In the genomic region with DNA sequence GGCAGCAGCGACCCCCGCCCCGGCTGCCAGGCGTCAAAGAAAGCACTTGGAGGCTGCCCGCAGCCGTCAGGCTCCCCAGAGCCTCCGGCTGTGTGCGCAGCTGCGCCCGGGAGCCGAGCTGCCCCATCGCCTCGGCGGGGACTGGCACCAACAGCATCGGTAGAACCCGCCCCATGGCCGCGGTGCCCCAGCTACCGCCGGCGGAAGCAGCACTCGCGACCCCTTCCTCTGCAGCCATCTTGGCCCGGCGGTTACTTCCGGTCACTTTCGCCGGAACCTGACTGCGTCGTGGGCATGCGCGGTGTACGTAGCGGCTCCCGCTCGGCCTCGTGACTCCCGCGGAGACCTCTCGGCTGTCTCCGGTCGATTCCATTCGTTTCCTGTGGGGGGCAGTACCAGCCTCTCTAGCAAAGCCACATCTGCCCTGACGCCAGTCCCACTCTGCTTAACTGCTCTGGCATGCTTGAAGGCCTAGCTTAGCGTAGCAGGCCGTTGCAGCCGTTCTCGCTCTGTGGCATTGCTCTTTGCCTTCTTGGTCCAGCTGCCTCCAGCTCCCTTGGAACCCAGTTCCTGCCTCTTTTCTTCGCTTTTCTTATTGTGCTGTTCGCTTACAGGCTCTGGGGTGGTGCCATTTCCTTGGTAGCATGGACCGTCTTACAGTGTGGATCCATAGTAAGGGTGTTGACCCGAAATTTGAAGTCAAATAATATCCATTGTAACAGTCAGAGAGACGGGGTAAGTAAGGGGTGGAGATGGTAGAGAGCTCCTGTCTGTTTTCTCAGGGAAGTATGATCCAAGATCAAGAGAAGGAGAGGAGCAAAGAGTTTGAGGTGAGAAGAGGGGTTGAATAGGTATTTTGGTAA, we compare ENCODE assay signal across 8 cellular contexts. TPM values are rescaled to one million over a fixed set of nuclear protein-coding genes. Genes with fewer than 3 reads are reported as not detected.
A peak's percentile ranks its signal among the peaks of the same experiment; 100 is the strongest.
DNase-seq lines count a peak whose midpoint lies in the region; ATAC-seq, FAIRE-seq and TF ChIP-seq lines count a peak whose summit lies in the region.

A gene with protein sequence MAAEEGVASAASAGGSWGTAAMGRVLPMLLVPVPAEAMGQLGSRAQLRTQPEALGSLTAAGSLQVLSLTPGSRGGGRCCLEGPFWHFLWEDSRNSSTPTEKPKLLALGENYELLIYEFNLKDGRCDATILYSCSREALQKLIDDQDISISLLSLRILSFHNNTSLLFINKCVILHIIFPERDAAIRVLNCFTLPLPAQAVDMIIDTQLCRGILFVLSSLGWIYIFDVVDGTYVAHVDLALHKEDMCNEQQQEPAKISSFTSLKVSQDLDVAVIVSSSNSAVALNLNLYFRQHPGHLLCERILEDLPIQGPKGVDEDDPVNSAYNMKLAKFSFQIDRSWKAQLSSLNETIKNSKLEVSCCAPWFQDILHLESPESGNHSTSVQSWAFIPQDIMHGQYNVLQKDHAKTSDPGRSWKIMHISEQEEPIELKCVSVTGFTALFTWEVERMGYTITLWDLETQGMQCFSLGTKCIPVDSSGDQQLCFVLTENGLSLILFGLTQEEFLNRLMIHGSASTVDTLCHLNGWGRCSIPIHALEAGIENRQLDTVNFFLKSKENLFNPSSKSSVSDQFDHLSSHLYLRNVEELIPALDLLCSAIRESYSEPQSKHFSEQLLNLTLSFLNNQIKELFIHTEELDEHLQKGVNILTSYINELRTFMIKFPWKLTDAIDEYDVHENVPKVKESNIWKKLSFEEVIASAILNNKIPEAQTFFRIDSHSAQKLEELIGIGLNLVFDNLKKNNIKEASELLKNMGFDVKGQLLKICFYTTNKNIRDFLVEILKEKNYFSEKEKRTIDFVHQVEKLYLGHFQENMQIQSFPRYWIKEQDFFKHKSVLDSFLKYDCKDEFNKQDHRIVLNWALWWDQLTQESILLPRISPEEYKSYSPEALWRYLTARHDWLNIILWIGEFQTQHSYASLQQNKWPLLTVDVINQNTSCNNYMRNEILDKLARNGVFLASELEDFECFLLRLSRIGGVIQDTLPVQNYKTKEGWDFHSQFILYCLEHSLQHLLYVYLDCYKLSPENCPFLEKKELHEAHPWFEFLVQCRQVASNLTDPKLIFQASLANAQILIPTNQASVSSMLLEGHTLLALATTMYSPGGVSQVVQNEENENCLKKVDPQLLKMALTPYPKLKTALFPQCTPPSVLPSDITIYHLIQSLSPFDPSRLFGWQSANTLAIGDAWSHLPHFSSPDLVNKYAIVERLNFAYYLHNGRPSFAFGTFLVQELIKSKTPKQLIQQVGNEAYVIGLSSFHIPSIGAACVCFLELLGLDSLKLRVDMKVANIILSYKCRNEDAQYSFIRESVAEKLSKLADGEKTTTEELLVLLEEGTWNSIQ (N-terminal part only) (minus strand): TSS at position 253 of the 863 bp plus-strand sequence. CDS start 15 bp downstream, at position 238.

- DNase-seq in AG20443 (ENCODE audit: low spot score) = peak; percentile 99
- DNase-seq in NCI-H446 treated with DMSO at 0.1 percent for 48 hours (lab: John Stamatoyannopoulos, UW) = peak; percentile 90
- DNase-seq in activated CD4-positive, CD25-positive, alpha-beta regulatory T cell treated with anti-CD3 and anti-CD28 coated beads, Interleukin-2, amount 50 U/mL, for 72 hours = peak; percentile 93
- DNase-seq in cerebellum (ENCODE audit: low spot score) = peak; percentile 93
- peak; percentile 83 for DNase-seq in keratinocyte (ENCODE audit: low read depth, low spot score)
- peak; percentile 98 for DNase-seq in stimulated activated CD4-positive, alpha-beta T cell treated with anti-CD3 and anti-CD28 coated beads, Interleukin-15, amount 100 ng/mL, for 24 hours

- peak within 1 kb of the TSS; percentile 85 to 100 (median 96) for H3K4me3 ChIP-seq in keratinocyte (ENCODE audit: control insufficient read depth in 2 of 3, extremely low read depth in 1 of 3, insufficient read depth in 2 of 3, low read depth in 1 of 3, low read length in 3 of 3)

- no peaks in the 10 kb centered on the region for H3K9me3 ChIP-seq in keratinocyte (ENCODE audit: control insufficient read depth, low read depth, low read length)

- peak within 1 kb of the TSS; percentile 92 for H3K9ac ChIP-seq in keratinocyte (ENCODE audit: control insufficient read depth, extremely low read depth, insufficient read depth, low read length)

- peaks cover 17% of the 10 kb centered on the region for H3K79me2 ChIP-seq in keratinocyte (ENCODE audit: control insufficient read depth, insufficient read depth, low read length)

- H4K20me1 ChIP-seq in keratinocyte (ENCODE audit: control insufficient read depth, extremely low read depth, insufficient read depth, low read length) = no peaks in the 10 kb centered on the region

- peak; percentile 46 for FAIRE-seq in keratinocyte (lab: Jason Lieb, UNC)

- peak within 1 kb of the TSS; percentile 86 for H3K27ac ChIP-seq in keratinocyte (ENCODE audit: control insufficient read depth, insufficient read depth, low read length)

- H2AFZ ChIP-seq in keratinocyte (ENCODE audit: control insufficient read depth, low read length) = peak within 1 kb of the TSS; percentile 99

- no peaks in the 10 kb centered on the region for H3K27me3 ChIP-seq in keratinocyte (ENCODE audit: control insufficient read depth, extremely low read depth, insufficient read depth, low read length)

- H3K4me2 ChIP-seq in keratinocyte (ENCODE audit: control insufficient read depth, extremely low read depth, insufficient read depth, low read depth, low read length) = peak within 1 kb of the TSS; percentile 84

- no peaks in the 10 kb centered on the region for H3K9me1 ChIP-seq in keratinocyte (ENCODE audit: control insufficient read depth, extremely low read depth, insufficient read depth, low read length)

- peaks cover 10% of the 10 kb centered on the region for H3K4me1 ChIP-seq in keratinocyte (ENCODE audit: control insufficient read depth, extremely low read depth, insufficient read depth, low read length)

- TF ChIP-seq CTCF in keratinocyte (optimal IDR thresholded peaks at IDR 0.05 in 1 of 3, IDR thresholded peaks at IDR 0.05 in 1 of 3, conservative IDR thresholded peaks at IDR 0.05 in 1 of 3; ENCODE audit: extremely low read depth in 1 of 3, insufficient read depth in 2 of 3, low read length in 3 of 3) = peak; percentile 90 to 94 (median 90)

- ATAC-seq in GM19025 (IDR thresholded peaks at IDR 0.05; ENCODE audit: low read depth, unreplicated experiment) (peak; percentile 70), HG03354 (IDR thresholded peaks at IDR 0.05; ENCODE audit: poor library complexity, severe bottlenecking, unreplicated experiment) (peak; percentile 82)

- dilution Hi-C loops in keratinocyte (cut with MboI; ENCODE audit: extremely low pct_ligation_motif_present, low sequenced_read_pairs) = no loop called here

- H3K36me3 ChIP-seq in keratinocyte (ENCODE audit: control insufficient read depth in 2 of 2, extremely low read depth in 1 of 2, insufficient read depth in 2 of 2, low read length in 2 of 2) = peaks cover 2 to 6% of the 10 kb centered on the region in 2 experiments

RNA-seq across cellular contexts. Expression of the gene that starts here (rescaled TPM):
- total RNA-seq in cerebellum = 116 TPM
- 35.6 to 53.4 TPM (median 41.5 TPM) in 3 replicates for polyA plus RNA-seq in keratinocyte
- polyA plus RNA-seq in keratinocyte (2011; ENCODE audit: low read depth) = 37.1 TPM
- 23.9 and 29.8 TPM in 2 replicates for polyA plus RNA-seq in keratinocyte (2011; cell fraction: cytosol; rRNA removed)
- polyA plus RNA-seq in keratinocyte (2011; cell fraction: nucleus; rRNA removed) = 90.6 and 92.9 TPM in 2 replicates
- polyA plus RNA-seq in keratinocyte (2012; ENCODE audit: low replicate concordance) = 22.4 and 27.0 TPM in 2 replicates
- 47.6 to 137 TPM (median 107 TPM) in 3 replicates for polyA minus RNA-seq in keratinocyte
- polyA minus RNA-seq in keratinocyte (2011; cell fraction: cytosol; rRNA and poly(A)+ RNA removed) = 43.0 TPM
- 76.5 and 120 TPM in 2 replicates for polyA minus RNA-seq in keratinocyte (2011; cell fraction: nucleus; rRNA and poly(A)+ RNA removed)

Comparison
In these comparisons a context has a peak if more than half of its experiments do, and no peak if none do; other contexts are left out.
1. Peak in every context shown above with its lines: DNase-seq, ATAC-seq, H3K4me3 ChIP-seq and H3K27ac ChIP-seq.